23 cellular contexts compared by ENCODE assay signal in the genomic region with DNA sequence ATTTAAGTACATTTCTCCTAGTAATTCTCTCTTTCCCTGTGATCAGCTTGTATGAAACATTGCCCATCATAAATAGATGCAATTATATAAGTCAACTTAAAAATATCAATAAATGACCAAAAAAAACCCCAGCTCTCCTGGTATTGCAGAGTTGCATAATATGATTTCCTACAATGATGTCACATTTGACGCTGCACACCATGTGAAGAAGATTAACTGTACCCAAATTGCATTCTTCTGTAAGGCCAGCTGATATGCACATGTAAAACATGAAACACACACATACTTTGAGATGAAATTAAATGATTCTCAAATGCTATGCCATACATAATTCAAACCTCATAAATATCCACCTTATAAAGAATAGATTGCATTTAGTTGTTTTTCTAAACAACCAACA.
DNase-seq lines count a peak whose midpoint lies in the region; ATAC-seq, FAIRE-seq and TF ChIP-seq lines count a peak whose summit lies in the region.
"Had no signal": no experiment of that assay in that cellular context is flagged by ENCODE, and none has a peak within 500 bp of the region (broad histone marks: within the 10 kb centered on the region; RNA-seq: fewer than 3 reads in every experiment).

No MANE protein-coding gene starts in this region.

- H3K9me3 ChIP-seq in heart left ventricle: peaks cover 0 to 1% (median 0%) of the 10 kb centered on the region in 12 donors
- H3K9me3 ChIP-seq: A549, BE2C had no signal

- H3K4me3 ChIP-seq in heart left ventricle: no peak overlapping the region
- H3K4me3 ChIP-seq: A549 had no signal

- no peak overlapping the region for H3K27ac ChIP-seq in heart left ventricle
- H3K27ac ChIP-seq: A549 had no signal

- H3K4me1 ChIP-seq in heart left ventricle: no peaks in the 10 kb centered on the region
- H3K4me1 ChIP-seq: A549, BE2C had no signal

- no peak for ATAC-seq in SK-N-SH treated with all-trans-retinoic acid at 6 μM for 48 hours
- ATAC-seq in heart left ventricle: no peak
- ATAC-seq: A549, Panc1 had no signal

- no peak for TF ChIP-seq POLR2A in heart left ventricle (IDR thresholded peaks at IDR 0.05)

- no peak for TF ChIP-seq CTCF in heart left ventricle (IDR thresholded peaks at IDR 0.05)

- DNase-seq in HCEC 1CT (peak; percentile 54), fibroblast of gingiva (ENCODE audit: low read depth) (peak; percentile 51), iris pigment epithelial cell (ENCODE audit: low read depth) (peak; percentile 82), 8988T (no peak), heart left ventricle (no peak), RCC 7860 (ENCODE audit: low spot score) (no peak), DMS79 (lab: John Stamatoyannopoulos, UW) (no peak)
- DNase-seq: BE2C, Calu3, DND-41, H7, IMR-90, KG1, NCI-H1048, NCI-H1694 treated with DMSO at 0.1 percent for 48 hours, NCI-H2081, NCI-H2171, NCI-H226, NCI-H510A, SHP77 treated with DMSO at 0.1 percent for 48 hours had no signal

- no peaks in the 10 kb centered on the region for H3K27me3 ChIP-seq in heart left ventricle
- H3K27me3 ChIP-seq: BE2C had no signal

- intact Hi-C loops in heart left ventricle (cut with DNase I): no loop called here

- WGBS in heart left ventricle, 4 donors: 0 to 41% (median 1%) methylated on average over 1 of the region's 1 CpG

- H3K36me3 ChIP-seq in heart left ventricle: no peaks in the 10 kb centered on the region
- H3K36me3 ChIP-seq: BE2C had no signal

- FAIRE-seq in RCC 7860 (lab: Jason Lieb, UNC): no peak
- FAIRE-seq: A549 had no signal

TF ChIP-seq in SK-N-SH treated with all-trans-retinoic acid at 6 μM for 48 hours, 23 proteins besides CTCF, POLR2A, EP300 and RAD21:
- TF ChIP-seq TCF4 (CRISPR knock-in tag; IDR thresholded peaks at IDR 0.05; ENCODE audit: borderline replicate concordance) (peak; percentile 92), ESRRG (CRISPR knock-in tag; IDR thresholded peaks at IDR 0.05) (no peak), PPARA (CRISPR knock-in tag; IDR thresholded peaks at IDR 0.05; ENCODE audit: borderline replicate concordance) (no peak), ZNF8 (CRISPR knock-in tag; IDR thresholded peaks at IDR 0.05) (peak; percentile 7; the same call in 1 of the 2 replicates), ZFP30 (CRISPR knock-in tag; IDR thresholded peaks at IDR 0.05) (no peak), ARNTL (CRISPR knock-in tag; IDR thresholded peaks at IDR 0.05; ENCODE audit: borderline replicate concordance, low read depth) (no peak)
- TF ChIP-seq, protein P1, sequence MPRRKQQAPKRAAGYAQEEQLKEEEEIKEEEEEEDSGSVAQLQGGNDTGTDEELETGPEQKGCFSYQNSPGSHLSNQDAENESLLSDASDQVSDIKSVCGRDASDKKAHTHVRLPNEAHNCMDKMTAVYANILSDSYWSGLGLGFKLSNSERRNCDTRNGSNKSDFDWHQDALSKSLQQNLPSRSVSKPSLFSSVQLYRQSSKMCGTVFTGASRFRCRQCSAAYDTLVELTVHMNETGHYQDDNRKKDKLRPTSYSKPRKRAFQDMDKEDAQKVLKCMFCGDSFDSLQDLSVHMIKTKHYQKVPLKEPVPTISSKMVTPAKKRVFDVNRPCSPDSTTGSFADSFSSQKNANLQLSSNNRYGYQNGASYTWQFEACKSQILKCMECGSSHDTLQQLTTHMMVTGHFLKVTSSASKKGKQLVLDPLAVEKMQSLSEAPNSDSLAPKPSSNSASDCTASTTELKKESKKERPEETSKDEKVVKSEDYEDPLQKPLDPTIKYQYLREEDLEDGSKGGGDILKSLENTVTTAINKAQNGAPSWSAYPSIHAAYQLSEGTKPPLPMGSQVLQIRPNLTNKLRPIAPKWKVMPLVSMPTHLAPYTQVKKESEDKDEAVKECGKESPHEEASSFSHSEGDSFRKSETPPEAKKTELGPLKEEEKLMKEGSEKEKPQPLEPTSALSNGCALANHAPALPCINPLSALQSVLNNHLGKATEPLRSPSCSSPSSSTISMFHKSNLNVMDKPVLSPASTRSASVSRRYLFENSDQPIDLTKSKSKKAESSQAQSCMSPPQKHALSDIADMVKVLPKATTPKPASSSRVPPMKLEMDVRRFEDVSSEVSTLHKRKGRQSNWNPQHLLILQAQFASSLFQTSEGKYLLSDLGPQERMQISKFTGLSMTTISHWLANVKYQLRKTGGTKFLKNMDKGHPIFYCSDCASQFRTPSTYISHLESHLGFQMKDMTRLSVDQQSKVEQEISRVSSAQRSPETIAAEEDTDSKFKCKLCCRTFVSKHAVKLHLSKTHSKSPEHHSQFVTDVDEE (CRISPR knock-in tag; IDR thresholded peaks at IDR 0.05): peak; percentile 41; the same call in 1 of the 2 replicates

Comparison
In these comparisons a context has a peak if more than half of its experiments do, and no peak if none do; other contexts are left out.
1. DNase-seq: peak in HCEC 1CT (single experiment), fibroblast of gingiva (single experiment) and iris pigment epithelial cell (single experiment); none in 8988T (single experiment), heart left ventricle (0 of 5), RCC 7860 (single experiment) and DMS79 (single experiment).